ENCODE assay signal across 12 cellular contexts in genomic region chr16:68642436-68643064, GRCh38. TPM values are rescaled to one million over a fixed set of nuclear protein-coding genes. Genes with fewer than 3 reads are reported as not detected.
DNase-seq lines count a peak whose midpoint lies in the region; ATAC-seq and TF ChIP-seq lines count a peak whose summit lies in the region.
"Had no signal": no experiment of that assay in that cellular context is flagged by ENCODE, and none has a peak within 500 bp of the region (broad histone marks: within the 10 kb centered on the region; RNA-seq: fewer than 3 reads in every experiment).

No MANE protein-coding gene starts in this region.

- intact Hi-C loops in activated naive CD4-positive, alpha-beta T cell treated with anti-CD3 and anti-CD28 coated beads for 36 hours (cut with micrococcal nuclease): loop anchor here (10.0 kb wide), 1 partner anchor 558 kb away; the partner anchor contains the start of gene NFATC3

- H3K4me3 Mint-ChIP-seq in activated naive CD4-positive, alpha-beta T cell treated with anti-CD3 and anti-CD28 coated beads for 36 hours: no peak overlapping the region

- H3K27ac ChIP-seq in iPS-20b (ENCODE audit: low read length): no peak overlapping the region
- no peak overlapping the region for H3K27ac ChIP-seq in thoracic aorta
- H3K27ac ChIP-seq: psoas muscle had no signal

- ATAC-seq in thoracic aorta (ENCODE audit: insufficient number of reproducible peaks, low FRiP score, low read depth) (no peak), GM21737 (IDR thresholded peaks at IDR 0.05; ENCODE audit: unreplicated experiment) (no peak), HG03159 (IDR thresholded peaks at IDR 0.05; ENCODE audit: unreplicated experiment) (no peak)
- ATAC-seq: psoas muscle had no signal

- peak overlapping the region; percentile 58; the same call in 1 of the 2 replicates for H3K9ac ChIP-seq in iPS-20b (ENCODE audit: low read depth, low read length)

- H3K9me3 ChIP-seq in iPS-20b (ENCODE audit: insufficient read depth, low read depth, low read length): no peaks in the 10 kb centered on the region
- no peaks in the 10 kb centered on the region for H3K9me3 ChIP-seq in thoracic aorta
- H3K9me3 ChIP-seq: psoas muscle had no signal

- no peaks in the 10 kb centered on the region for H3K36me3 ChIP-seq in iPS-20b (ENCODE audit: insufficient read depth, low read depth, low read length)
- H3K36me3 ChIP-seq in thoracic aorta: no peaks in the 10 kb centered on the region

- peaks cover 25% of the 10 kb centered on the region for H3K4me1 ChIP-seq in iPS-20b (ENCODE audit: insufficient read depth, low read length)
- peaks cover 9 to 20% of the 10 kb centered on the region in 2 donors for H3K4me1 ChIP-seq in thoracic aorta (ENCODE audit: control insufficient read depth in 1 of 2, low read depth in 2 of 2)

- H3K27me3 ChIP-seq in iPS-20b (ENCODE audit: insufficient read depth, low read length) (peaks cover 46% of the 10 kb centered on the region), thoracic aorta (replicated peaks; ENCODE audit: insufficient read depth) (peaks cover 11% of the 10 kb centered on the region)

- H3K4me1 Mint-ChIP-seq in activated naive CD4-positive, alpha-beta T cell treated with anti-CD3 and anti-CD28 coated beads for 36 hours (ENCODE audit: low read depth): peaks cover 25% of the 10 kb centered on the region

- H3K4me3 ChIP-seq in iPS-20b (ENCODE audit: low read length) (peak overlapping the region; percentile 65), thoracic aorta (peak overlapping the region; percentile 29)
- H3K4me3 ChIP-seq: psoas muscle had no signal

- H3K36me3 Mint-ChIP-seq in activated naive CD4-positive, alpha-beta T cell treated with anti-CD3 and anti-CD28 coated beads for 36 hours (ENCODE audit: low read depth): no peaks in the 10 kb centered on the region
- H3K36me3 Mint-ChIP-seq: CD14-positive monocyte had no signal

- CTCF ChIA-PET in activated naive CD4-positive, alpha-beta T cell treated with anti-CD3 and anti-CD28 coated beads for 36 hours (lab: Charles Lee): interaction anchor here (1.6 kb wide), 1 partner anchor 52 kb away, joined by 3 read pairs; no protein-coding TSS in a partner anchor

- DNase-seq in activated naive CD4-positive, alpha-beta T cell treated with anti-CD3 and anti-CD28 coated beads for 36 hours: peak; percentile 31
- DNase-seq in activated naive CD4-positive, alpha-beta T cell treated with Interleukin-2 at 50 U/mL for 16 hours: no peak
- DNase-seq in SHP77 treated with DMSO at 0.1 percent for 48 hours (lab: John Stamatoyannopoulos, UW): peak; percentile 8
- DNase-seq in thoracic aorta (ENCODE audit: low spot score): no peak
- no peak for DNase-seq in HUDEP-2 (lab: John Stamatoyannopoulos, UW; ENCODE audit: unreplicated experiment in 76 of 76)
- DNase-seq: activated CD8-positive, alpha-beta memory T cell treated with anti-CD3 and anti-CD28 coated beads, Interleukin-2, amount 50 U/mL, for 4 hours; psoas muscle; stimulated activated naive CD4-positive, alpha-beta T cell treated with Interleukin-2 at 50 U/mL for 16 hours had no signal

- no peak overlapping the region for H3K27ac Mint-ChIP-seq in activated naive CD4-positive, alpha-beta T cell treated with anti-CD3 and anti-CD28 coated beads for 36 hours
- H3K27ac Mint-ChIP-seq: CD14-positive monocyte had no signal

- H3K9me3 Mint-ChIP-seq in activated naive CD4-positive, alpha-beta T cell treated with anti-CD3 and anti-CD28 coated beads for 36 hours: no peaks in the 10 kb centered on the region

- TF ChIP-seq CTCF in thoracic aorta (IDR thresholded peaks at IDR 0.05): no peak

- H3K27me3 Mint-ChIP-seq in activated naive CD4-positive, alpha-beta T cell treated with anti-CD3 and anti-CD28 coated beads for 36 hours (ENCODE audit: low read depth): peaks cover 45% of the 10 kb centered on the region

RNA-seq across cellular contexts. Expression of gene CDH3, which starts 2.6 kb away (rescaled TPM):
- 10 to 100 TPM; 20.1 to 23.3 TPM for total RNA-seq in activated naive CD4-positive, alpha-beta T cell treated with anti-CD3 and anti-CD28 coated beads for 36 hours
- not detected for total RNA-seq in thoracic aorta
- total RNA-seq: psoas muscle had no signal

Comparison
In these comparisons a context has a peak if more than half of its experiments do, and no peak if none do; other contexts are left out.
1. DNase-seq: peak in activated naive CD4-positive, alpha-beta T cell treated with anti-CD3 and anti-CD28 coated beads for 36 hours (single experiment) and SHP77 treated with DMSO at 0.1 percent for 48 hours (single experiment); none in activated naive CD4-positive, alpha-beta T cell treated with Interleukin-2 at 50 U/mL for 16 hours (single experiment), thoracic aorta (single experiment) and HUDEP-2 (0 of 76).
2. RNA of gene CDH3, which starts 2.6 kb away (total RNA-seq): 20.1 to 23.3 TPM in activated naive CD4-positive, alpha-beta T cell treated with anti-CD3 and anti-CD28 coated beads for 36 hours; not detected in thoracic aorta; every median in the first group is over 10 times any median in the second.